ENCODE assay signal across 10 cellular contexts in the genomic region with DNA sequence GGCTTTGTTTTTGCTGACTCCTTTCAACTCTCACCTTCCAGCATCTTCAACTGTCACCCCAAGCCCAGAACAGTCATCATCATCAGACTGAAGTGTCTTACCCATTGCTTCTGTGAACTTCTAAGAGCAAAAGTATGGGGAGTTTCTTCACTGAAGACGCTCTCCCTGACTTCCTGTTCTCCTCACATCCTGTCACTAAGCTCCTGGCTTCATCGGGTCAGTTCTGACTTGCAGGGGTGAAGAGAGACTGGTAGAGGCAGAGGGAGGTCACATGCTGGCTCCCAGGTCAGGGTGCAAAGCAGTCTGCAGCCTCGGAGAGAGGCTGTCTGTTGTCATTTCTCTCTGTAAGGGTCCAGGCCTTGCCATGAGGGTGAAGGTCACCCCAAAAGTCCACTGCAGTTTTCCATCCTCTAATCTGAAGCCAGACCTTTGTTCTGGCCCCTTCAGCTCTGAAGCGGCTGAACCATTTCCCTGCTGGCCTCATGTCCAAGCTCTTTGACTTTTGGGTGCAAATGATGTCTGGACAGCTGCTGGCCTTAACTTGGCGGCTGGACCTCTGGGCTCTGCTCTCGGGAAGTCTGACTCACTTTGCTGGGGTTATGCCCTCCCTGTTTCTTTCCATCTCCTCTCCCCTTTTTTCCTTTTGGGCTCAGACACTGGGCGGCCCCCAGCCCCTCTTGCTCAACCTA.
A peak's percentile ranks its signal among the peaks of the same experiment; 100 is the strongest.
DNase-seq lines count a peak whose midpoint lies in the region; ATAC-seq, FAIRE-seq and TF ChIP-seq lines count a peak whose summit lies in the region.
"Had no signal": no experiment of that assay in that cellular context is flagged by ENCODE, and none has a peak within 500 bp of the region (broad histone marks: within the 10 kb centered on the region; RNA-seq: fewer than 3 reads in every experiment).

No MANE protein-coding gene starts in this region.

- POLR2A ChIA-PET in activated CD8-positive, alpha-beta T cell treated with anti-CD3 and anti-CD28 coated beads for 36 hours (lab: Charles Lee) = interaction anchor here (0.8 to 2.1 kb wide), 3 partner anchors 17 to 293 kb away, joined by 3 to 5 read pairs (median 3); no protein-coding TSS in a partner anchor

- TF ChIP-seq POLR2A in testis (IDR thresholded peaks at IDR 0.05) = no peak

- H3K27ac ChIP-seq in right cardiac atrium (ENCODE audit: low read length) = peak overlapping the region; percentile 73
- peak overlapping the region in 1 of 2 donors; percentile 63 for H3K27ac ChIP-seq in testis

- H3K9me3 Mint-ChIP-seq in activated T-cell treated with anti-CD3 and anti-CD28 coated beads, Interleukin-2, amount 50 U/mL, for 24 hours = no peaks in the 10 kb centered on the region
- H3K9me3 Mint-ChIP-seq in activated T-cell treated with anti-CD3 and anti-CD28 coated beads, Interleukin-2, amount 50 U/mL, for 4 hours = no peaks in the 10 kb centered on the region
- H3K9me3 Mint-ChIP-seq in activated CD8-positive, alpha-beta T cell treated with anti-CD3 and anti-CD28 coated beads for 36 hours = no peaks in the 10 kb centered on the region

- TF ChIP-seq CTCF in activated CD8-positive, alpha-beta T cell treated with anti-CD3 and anti-CD28 coated beads for 36 hours (IDR thresholded peaks at IDR 0.05) = no peak
- TF ChIP-seq CTCF in testis (IDR thresholded peaks at IDR 0.05) = no peak

- FAIRE-seq in RCC 7860 (lab: Jason Lieb, UNC) = no peak

- H3K4me1 ChIP-seq in right cardiac atrium (ENCODE audit: control insufficient read depth, insufficient read depth, low read length) (peaks cover 4% of the 10 kb centered on the region), testis (peaks cover 14% of the 10 kb centered on the region)

- peaks cover 38% of the 10 kb centered on the region for H3K4me1 Mint-ChIP-seq in activated T-cell treated with anti-CD3 and anti-CD28 coated beads, Interleukin-2, amount 50 U/mL, for 24 hours (ENCODE audit: low read depth)
- H3K4me1 Mint-ChIP-seq in activated T-cell treated with anti-CD3 and anti-CD28 coated beads, Interleukin-2, amount 50 U/mL, for 4 hours (ENCODE audit: low read depth) = peaks cover 22% of the 10 kb centered on the region
- peaks cover 22% of the 10 kb centered on the region for H3K4me1 Mint-ChIP-seq in activated CD8-positive, alpha-beta T cell treated with anti-CD3 and anti-CD28 coated beads for 36 hours (ENCODE audit: low read depth)

- 44% methylated on average over 7 of the region's 7 CpGs for WGBS in right cardiac atrium
- 45 to 52% methylated on average over 6 to 7 of the region's 7 CpGs for WGBS in testis, 2 donors

- H3K27me3 Mint-ChIP-seq in activated T-cell treated with anti-CD3 and anti-CD28 coated beads, Interleukin-2, amount 50 U/mL, for 24 hours = peaks cover 6% of the 10 kb centered on the region
- peaks cover 3% of the 10 kb centered on the region for H3K27me3 Mint-ChIP-seq in activated T-cell treated with anti-CD3 and anti-CD28 coated beads, Interleukin-2, amount 50 U/mL, for 4 hours (ENCODE audit: low read depth)
- H3K27me3 Mint-ChIP-seq in activated CD8-positive, alpha-beta T cell treated with anti-CD3 and anti-CD28 coated beads for 36 hours = peaks cover 5% of the 10 kb centered on the region

- H3K4me3 Mint-ChIP-seq in activated T-cell treated with anti-CD3 and anti-CD28 coated beads, Interleukin-2, amount 50 U/mL, for 24 hours = no peak overlapping the region
- no peak overlapping the region for H3K4me3 Mint-ChIP-seq in activated T-cell treated with anti-CD3 and anti-CD28 coated beads, Interleukin-2, amount 50 U/mL, for 4 hours
- H3K4me3 Mint-ChIP-seq in activated CD8-positive, alpha-beta T cell treated with anti-CD3 and anti-CD28 coated beads for 36 hours = no peak overlapping the region
- H3K4me3 Mint-ChIP-seq: memory B cell had no signal

- peak overlapping the region; percentile 42 for H3K27ac Mint-ChIP-seq in activated T-cell treated with anti-CD3 and anti-CD28 coated beads, Interleukin-2, amount 50 U/mL, for 24 hours
- H3K27ac Mint-ChIP-seq in activated CD8-positive, alpha-beta T cell treated with anti-CD3 and anti-CD28 coated beads for 36 hours = peak overlapping the region; percentile 6
- H3K27ac Mint-ChIP-seq: memory B cell had no signal

- H3K27me3 ChIP-seq in right cardiac atrium (ENCODE audit: control insufficient read depth, insufficient read depth) = no peaks in the 10 kb centered on the region
- H3K27me3 ChIP-seq in testis = no peaks in the 10 kb centered on the region

- no peaks in the 10 kb centered on the region for H3K36me3 ChIP-seq in testis (ENCODE audit: low read depth, missing control alignments)

- intact Hi-C loops in activated CD8-positive, alpha-beta T cell treated with anti-CD3 and anti-CD28 coated beads for 36 hours (cut with micrococcal nuclease) = loop anchor here (2.0 to 10.0 kb wide), 3 partner anchors 119 to 497 kb away; no protein-coding TSS in a partner anchor
- intact Hi-C loops in right cardiac atrium (cut with DNase I) (loop anchor here (5.0 to 10.0 kb wide), 3 partner anchors 119 to 487 kb away; no protein-coding TSS in a partner anchor), testis (cut with DNase I; ENCODE audit: low total_unique reads) (no loop called here)

- no peaks in the 10 kb centered on the region for H3K9me3 ChIP-seq in right cardiac atrium (ENCODE audit: control insufficient read depth, low read length)
- H3K9me3 ChIP-seq in testis = no peaks in the 10 kb centered on the region

- no peak for ATAC-seq in activated T-cell treated with anti-CD3 and anti-CD28 coated beads, Interleukin-2, amount 50 U/mL, for 4 hours
- ATAC-seq in activated CD8-positive, alpha-beta T cell treated with anti-CD3 and anti-CD28 coated beads for 36 hours = peak; percentile 16
- ATAC-seq in right cardiac atrium (peak; percentile 51 to 78), GM18858 (IDR thresholded peaks at IDR 0.05; ENCODE audit: unreplicated experiment) (no peak), GM18867 (IDR thresholded peaks at IDR 0.05; ENCODE audit: unreplicated experiment) (no peak)

- no peak for DNase-seq in activated T-cell treated with anti-CD3 and anti-CD28 coated beads, Interleukin-2, amount 50 U/mL, for 24 hours
- no peak for DNase-seq in activated T-cell treated with anti-CD3 and anti-CD28 coated beads, Interleukin-2, amount 50 U/mL, for 4 hours
- no peak for DNase-seq in activated CD8-positive, alpha-beta T cell treated with anti-CD3 and anti-CD28 coated beads for 36 hours
- DNase-seq in right cardiac atrium = peak; percentile 80 to 89 (median 84)
- DNase-seq in testis = peak; percentile 53
- no peak for DNase-seq in RCC 7860 (ENCODE audit: low spot score)
- DNase-seq: activated CD4-positive, CD25-positive, alpha-beta regulatory T cell treated with anti-CD3 and anti-CD28 coated beads, Interleukin-2, amount 50 U/mL, for 72 hours had no signal

- CTCF ChIA-PET in activated CD8-positive, alpha-beta T cell treated with anti-CD3 and anti-CD28 coated beads for 36 hours (lab: Charles Lee) = interaction anchor here (0.9 to 3.6 kb wide), 22 partner anchors 8 to 488 kb away, joined by 3 to 57 read pairs (median 7); no protein-coding TSS in a partner anchor

- H3K36me3 Mint-ChIP-seq in activated T-cell treated with anti-CD3 and anti-CD28 coated beads, Interleukin-2, amount 50 U/mL, for 24 hours (ENCODE audit: low read depth) = no peaks in the 10 kb centered on the region
- no peaks in the 10 kb centered on the region for H3K36me3 Mint-ChIP-seq in activated T-cell treated with anti-CD3 and anti-CD28 coated beads, Interleukin-2, amount 50 U/mL, for 4 hours (ENCODE audit: insufficient read depth)
- H3K36me3 Mint-ChIP-seq in activated CD8-positive, alpha-beta T cell treated with anti-CD3 and anti-CD28 coated beads for 36 hours (ENCODE audit: low read depth) = no peaks in the 10 kb centered on the region
- H3K36me3 Mint-ChIP-seq: memory B cell had no signal

- H3K4me3 ChIP-seq in right cardiac atrium (ENCODE audit: low read length) (no peak overlapping the region), testis (no peak overlapping the region)

Comparison
In these comparisons a context has a peak if more than half of its experiments do, and no peak if none do; other contexts are left out.
1. DNase-seq: peak in right cardiac atrium (3 of 3) and testis (single experiment); none in activated T-cell treated with anti-CD3 and anti-CD28 coated beads, Interleukin-2, amount 50 U/mL, for 24 hours (single experiment), activated T-cell treated with anti-CD3 and anti-CD28 coated beads, Interleukin-2, amount 50 U/mL, for 4 hours (single experiment), activated CD8-positive, alpha-beta T cell treated with anti-CD3 and anti-CD28 coated beads for 36 hours (single experiment) and RCC 7860 (single experiment).
2. ATAC-seq: peak in activated CD8-positive, alpha-beta T cell treated with anti-CD3 and anti-CD28 coated beads for 36 hours (single experiment) and right cardiac atrium (2 of 2); none in activated T-cell treated with anti-CD3 and anti-CD28 coated beads, Interleukin-2, amount 50 U/mL, for 4 hours (0 of 2), GM18858 (single experiment) and GM18867 (single experiment).